Comparison of ENCODE assay signal across 13 cellular contexts in the genomic region with DNA sequence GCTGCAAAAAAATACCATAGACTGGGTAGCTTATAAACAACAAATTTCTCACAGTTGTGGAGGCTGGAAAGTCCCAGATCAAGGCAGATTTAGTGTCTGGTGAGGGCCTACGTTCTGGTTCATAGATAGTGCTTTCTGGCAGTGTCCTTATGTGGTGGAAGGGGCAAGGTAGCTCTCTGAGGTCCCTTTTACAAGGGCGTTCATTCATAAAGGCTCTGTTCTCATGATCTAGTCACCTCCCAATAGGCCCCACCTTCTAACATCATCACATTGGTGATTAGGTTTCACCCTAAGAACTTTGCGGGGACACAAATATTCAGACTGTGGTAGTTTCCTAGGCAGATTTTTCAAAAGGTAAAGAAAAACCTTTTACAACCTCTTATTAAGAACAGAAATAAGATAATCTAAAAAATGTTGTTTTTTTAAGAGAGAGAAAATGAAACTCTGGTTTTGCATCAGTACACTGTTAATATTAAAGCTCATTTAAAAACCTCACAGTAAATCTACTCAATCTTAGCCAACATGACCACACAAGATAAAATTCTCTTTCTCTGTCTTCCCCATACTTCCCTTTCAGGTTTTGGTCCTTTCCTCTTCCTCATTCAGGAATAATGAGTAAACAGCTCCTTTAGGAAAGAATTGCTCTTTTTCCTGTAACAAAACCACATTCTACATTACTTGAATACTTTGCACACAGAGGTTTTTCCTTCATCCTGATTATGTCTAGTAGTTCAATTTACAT.
A peak's percentile ranks its signal among the peaks of the same experiment; 100 is the strongest.
DNase-seq lines count a peak whose midpoint lies in the region; ATAC-seq and TF ChIP-seq lines count a peak whose summit lies in the region.
"Had no signal": no experiment of that assay in that cellular context is flagged by ENCODE, and none has a peak within 500 bp of the region (broad histone marks: within the 10 kb centered on the region; RNA-seq: fewer than 3 reads in every experiment).

No MANE protein-coding gene starts in this region.

- H3K9me3 Mint-ChIP-seq in neural progenitor cell (no peaks in the 10 kb centered on the region), mesothelial cell of epicardium (no peaks in the 10 kb centered on the region)
- H3K9me3 Mint-ChIP-seq: naive thymus-derived CD4-positive, alpha-beta T cell had no signal

- H3F3A ChIP-seq in neural progenitor cell (ENCODE audit: low read depth): no peaks in the 10 kb centered on the region

- H3K4me1 Mint-ChIP-seq in neural progenitor cell: no peaks in the 10 kb centered on the region
- H3K4me1 Mint-ChIP-seq in mesothelial cell of epicardium: peaks cover 5% of the 10 kb centered on the region
- H3K4me1 Mint-ChIP-seq: activated CD8-positive, alpha-beta memory T cell treated with anti-CD3 and anti-CD28 coated beads, Interleukin-2, amount 10 ng/mL, durations not matched to agents 7 days and 5 days; naive thymus-derived CD4-positive, alpha-beta T cell had no signal

- H3K36me3 Mint-ChIP-seq in neural progenitor cell (no peaks in the 10 kb centered on the region), mesothelial cell of epicardium (no peaks in the 10 kb centered on the region)
- H3K36me3 Mint-ChIP-seq: activated CD8-positive, alpha-beta memory T cell treated with anti-CD3 and anti-CD28 coated beads, Interleukin-2, amount 10 ng/mL, durations not matched to agents 7 days and 5 days; naive thymus-derived CD4-positive, alpha-beta T cell had no signal

- H3K36me3 ChIP-seq in neural progenitor cell: no peaks in the 10 kb centered on the region
- no peaks in the 10 kb centered on the region for H3K36me3 ChIP-seq in gastroesophageal sphincter

- no peaks in the 10 kb centered on the region for H4K20me1 ChIP-seq in neural progenitor cell (ENCODE audit: low read depth)

- peak; percentile 89 for ATAC-seq in GM19025 (IDR thresholded peaks at IDR 0.05; ENCODE audit: low read depth, unreplicated experiment)
- peak; percentile 93 for ATAC-seq in HG02759 (IDR thresholded peaks at IDR 0.05; ENCODE audit: unreplicated experiment)
- ATAC-seq in HG03520 (IDR thresholded peaks at IDR 0.05; ENCODE audit: unreplicated experiment): peak; percentile 69
- ATAC-seq in gastroesophageal sphincter: no peak
- ATAC-seq: activated CD8-positive, alpha-beta memory T cell treated with anti-CD3 and anti-CD28 coated beads, Interleukin-2, amount 10 ng/mL, durations not matched to agents 7 days and 5 days; naive thymus-derived CD4-positive, alpha-beta T cell had no signal

- TF ChIP-seq POLR2A in gastroesophageal sphincter (IDR thresholded peaks at IDR 0.05): no peak

- no peak overlapping the region for H3K4me3 Mint-ChIP-seq in neural progenitor cell
- H3K4me3 Mint-ChIP-seq in mesothelial cell of epicardium: no peak overlapping the region
- H3K4me3 Mint-ChIP-seq: activated CD8-positive, alpha-beta memory T cell treated with anti-CD3 and anti-CD28 coated beads, Interleukin-2, amount 10 ng/mL, durations not matched to agents 7 days and 5 days; naive thymus-derived CD4-positive, alpha-beta T cell had no signal

- H3K27ac ChIP-seq in neural progenitor cell (no peak overlapping the region), gastroesophageal sphincter (no peak overlapping the region)

- H3K27me3 Mint-ChIP-seq in neural progenitor cell (ENCODE audit: insufficient read depth, low read depth): no peaks in the 10 kb centered on the region
- peaks cover 12% of the 10 kb centered on the region for H3K27me3 Mint-ChIP-seq in mesothelial cell of epicardium (ENCODE audit: low read depth)

- TF ChIP-seq CTCF in neural progenitor cell (IDR thresholded peaks at IDR 0.05) (no peak), gastroesophageal sphincter (IDR thresholded peaks at IDR 0.05) (no peak), mesothelial cell of epicardium (IDR thresholded peaks at IDR 0.05; ENCODE audit: unreplicated experiment) (no peak)

- DNase-seq in neural progenitor cell (ENCODE audit: low spot score) (no peak), H4 (ENCODE audit: low spot score) (no peak), mesothelial cell of epicardium (ENCODE audit: low spot score in 2 of 2, unreplicated experiment in 2 of 2) (no peak)
- no peak for DNase-seq in activated CD4-positive, alpha-beta T cell treated with anti-CD3 and anti-CD28 coated beads for 48 hours
- DNase-seq: activated CD8-positive, alpha-beta memory T cell treated with anti-CD3 and anti-CD28 coated beads, Interleukin-2, amount 10 ng/mL, durations not matched to agents 7 days and 5 days; COR-L47; naive thymus-derived CD4-positive, alpha-beta T cell; NCI-H1436; T1000 had no signal

- no peaks in the 10 kb centered on the region for H3K79me2 ChIP-seq in neural progenitor cell (ENCODE audit: low read depth)

- TF ChIP-seq EP300 in gastroesophageal sphincter (IDR thresholded peaks at IDR 0.05): no peak

- H3K4me2 ChIP-seq in neural progenitor cell: no peak overlapping the region

- WGBS in gastroesophageal sphincter (ENCODE audit: low coverage in 1 of 2), 2 donors: 73 to 86% methylated on average over 3 of the region's 3 CpGs

- H3K4me3 ChIP-seq in neural progenitor cell (no peak overlapping the region), gastroesophageal sphincter (no peak overlapping the region)

- H3K27ac Mint-ChIP-seq in neural progenitor cell (no peak overlapping the region), mesothelial cell of epicardium (no peak overlapping the region)
- H3K27ac Mint-ChIP-seq: activated CD8-positive, alpha-beta memory T cell treated with anti-CD3 and anti-CD28 coated beads, Interleukin-2, amount 10 ng/mL, durations not matched to agents 7 days and 5 days; naive thymus-derived CD4-positive, alpha-beta T cell had no signal

- H2AFZ ChIP-seq in neural progenitor cell (replicated peaks): peak overlapping the region; percentile 20

- H3K9me3 ChIP-seq in neural progenitor cell (ENCODE audit: low read depth): no peaks in the 10 kb centered on the region
- H3K9me3 ChIP-seq in gastroesophageal sphincter: no peaks in the 10 kb centered on the region

- H3K27me3 ChIP-seq in neural progenitor cell (no peaks in the 10 kb centered on the region), gastroesophageal sphincter (no peaks in the 10 kb centered on the region)

- no peak overlapping the region for H3K9ac ChIP-seq in neural progenitor cell

- H3K4me1 ChIP-seq in neural progenitor cell (no peaks in the 10 kb centered on the region), gastroesophageal sphincter (no peaks in the 10 kb centered on the region)
